Comparison of ENCODE assay signal across 1 cellular context in genomic region chr14:30982583-30982982, GRCh38.
A peak's percentile ranks its signal among the peaks of the same experiment; 100 is the strongest.
TF ChIP-seq lines count a peak whose summit lies in the region.

No MANE protein-coding gene starts in this region.

TF ChIP-seq in HepG2, 621 proteins besides CTCF, POLR2A, EP300 and RAD21:
- no peak for TF ChIP-seq ZFP1 (CRISPR knock-in tag; IDR thresholded peaks at IDR 0.05)
- 0 out of 2 replicates have a peak, but pooled peaks have one; percentile 3 for TF ChIP-seq GABPB1 (CRISPR knock-in tag; IDR thresholded peaks at IDR 0.05)
